Comparison of ENCODE assay signal across 1 cellular context in the genomic region with DNA sequence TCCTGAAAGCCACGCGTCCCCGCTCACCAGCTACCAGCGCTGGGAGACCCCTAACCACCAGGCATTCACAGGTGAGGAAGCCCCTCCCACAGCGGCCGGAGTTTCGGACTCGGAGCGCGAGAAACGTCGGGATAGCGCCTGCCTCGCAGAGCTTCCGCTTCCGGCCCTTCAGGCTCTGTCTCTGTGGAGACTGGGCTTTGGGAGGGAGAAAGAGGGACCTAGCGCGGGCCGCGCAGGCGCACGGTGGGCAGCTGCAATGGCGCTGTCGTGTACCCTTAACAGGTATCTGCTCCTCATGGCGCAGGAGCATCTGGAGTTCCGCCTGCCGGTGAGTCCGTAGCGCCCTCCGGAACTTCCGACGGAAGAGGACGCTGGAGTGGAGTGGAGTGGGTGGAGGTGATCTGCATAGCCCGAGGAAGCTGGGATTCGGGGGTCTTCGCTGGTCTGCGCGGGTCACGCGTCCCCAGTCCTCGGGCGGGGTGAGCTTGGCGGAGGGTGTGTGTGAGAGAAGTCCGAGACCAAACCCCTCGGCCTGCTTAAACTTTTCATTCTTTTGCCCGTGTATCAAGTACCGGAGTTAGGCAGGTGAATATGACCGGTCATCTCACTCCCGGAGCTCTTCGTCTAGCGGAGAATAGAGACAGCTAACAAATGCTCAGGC.
TF ChIP-seq lines count a peak whose summit lies in the region.

TRMT11 (plus strand) TSS at position 246 of the 661 bp plus-strand sequence; CDS start at position 257, 11 bp downstream.

TF ChIP-seq in HepG2, 621 proteins besides CTCF, POLR2A, EP300 and RAD21 (continued from another document and continues in another):
- TF ChIP-seq, protein P1, sequence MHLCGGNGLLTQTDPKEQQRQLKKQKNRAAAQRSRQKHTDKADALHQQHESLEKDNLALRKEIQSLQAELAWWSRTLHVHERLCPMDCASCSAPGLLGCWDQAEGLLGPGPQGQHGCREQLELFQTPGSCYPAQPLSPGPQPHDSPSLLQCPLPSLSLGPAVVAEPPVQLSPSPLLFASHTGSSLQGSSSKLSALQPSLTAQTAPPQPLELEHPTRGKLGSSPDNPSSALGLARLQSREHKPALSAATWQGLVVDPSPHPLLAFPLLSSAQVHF (CRISPR knock-in tag; IDR thresholded peaks at IDR 0.05) = peak; percentile 84; the same call in 1 of the 2 replicates
- no peak for TF ChIP-seq RORA (CRISPR knock-in tag; IDR thresholded peaks at IDR 0.05)
- TF ChIP-seq ZNF296 (CRISPR knock-in tag; conservative IDR thresholded peaks at IDR 0.05) = no peak
- TF ChIP-seq UBTF (CRISPR knock-in tag; IDR thresholded peaks at IDR 0.05) = peak; percentile 92
- TF ChIP-seq ZNF512 (CRISPR knock-in tag; IDR thresholded peaks at IDR 0.05) = no peak
- no peak for TF ChIP-seq SYNCRIP (IDR thresholded peaks at IDR 0.05; ENCODE audit: insufficient read depth, low read depth, low read length)
- TF ChIP-seq CHD4 (IDR thresholded peaks at IDR 0.05; ENCODE audit: borderline replicate concordance, low read length) = no peak; the same call in 1 of the 2 replicates
- TF ChIP-seq EED (CRISPR knock-in tag; IDR thresholded peaks at IDR 0.05) = no peak
- no peak for TF ChIP-seq NR2F1 (CRISPR knock-in tag; IDR thresholded peaks at IDR 0.05)
- no peak for TF ChIP-seq NONO (IDR thresholded peaks at IDR 0.05)
- peak; percentile 95 for TF ChIP-seq NONO (CRISPR knock-in tag; conservative IDR thresholded peaks at IDR 0.05)
- peak; percentile 77; the same call in 1 of the 2 replicates for TF ChIP-seq ZNF343 (CRISPR knock-in tag; IDR thresholded peaks at IDR 0.05)
- no peak for TF ChIP-seq FOXA1 (IDR thresholded peaks at IDR 0.05)
- TF ChIP-seq FOXA1 (CRISPR knock-in tag; IDR thresholded peaks at IDR 0.05) = no peak
- TF ChIP-seq ZNF569 (CRISPR knock-in tag; IDR thresholded peaks at IDR 0.05; ENCODE audit: borderline replicate concordance) = peak; percentile 79; the same call in 1 of the 2 replicates
- TF ChIP-seq, protein P2, sequence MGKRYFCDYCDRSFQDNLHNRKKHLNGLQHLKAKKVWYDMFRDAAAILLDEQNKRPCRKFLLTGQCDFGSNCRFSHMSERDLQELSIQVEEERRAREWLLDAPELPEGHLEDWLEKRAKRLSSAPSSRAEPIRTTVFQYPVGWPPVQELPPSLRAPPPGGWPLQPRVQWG (CRISPR knock-in tag; IDR thresholded peaks at IDR 0.05; ENCODE audit: borderline replicate concordance, low read depth) = no peak
- peak; percentile 87 for TF ChIP-seq ZBTB38 (CRISPR knock-in tag; IDR thresholded peaks at IDR 0.05)
- 0 out of 2 replicates have a peak, but pooled peaks have one; percentile 15 for TF ChIP-seq ZNF484 (CRISPR knock-in tag; IDR thresholded peaks at IDR 0.05; ENCODE audit: borderline replicate concordance, low read depth)
- TF ChIP-seq GTF2F1 (IDR thresholded peaks at IDR 0.05; ENCODE audit: low read length) = no peak
- TF ChIP-seq FOSL2 (CRISPR knock-in tag; IDR thresholded peaks at IDR 0.05) = peak; percentile 44; the same call in 1 of the 2 replicates
- TF ChIP-seq, protein P3, sequence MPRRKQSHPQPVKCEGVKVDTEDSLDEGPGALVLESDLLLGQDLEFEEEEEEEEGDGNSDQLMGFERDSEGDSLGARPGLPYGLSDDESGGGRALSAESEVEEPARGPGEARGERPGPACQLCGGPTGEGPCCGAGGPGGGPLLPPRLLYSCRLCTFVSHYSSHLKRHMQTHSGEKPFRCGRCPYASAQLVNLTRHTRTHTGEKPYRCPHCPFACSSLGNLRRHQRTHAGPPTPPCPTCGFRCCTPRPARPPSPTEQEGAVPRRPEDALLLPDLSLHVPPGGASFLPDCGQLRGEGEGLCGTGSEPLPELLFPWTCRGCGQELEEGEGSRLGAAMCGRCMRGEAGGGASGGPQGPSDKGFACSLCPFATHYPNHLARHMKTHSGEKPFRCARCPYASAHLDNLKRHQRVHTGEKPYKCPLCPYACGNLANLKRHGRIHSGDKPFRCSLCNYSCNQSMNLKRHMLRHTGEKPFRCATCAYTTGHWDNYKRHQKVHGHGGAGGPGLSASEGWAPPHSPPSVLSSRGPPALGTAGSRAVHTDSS (CRISPR knock-in tag; conservative IDR thresholded peaks at IDR 0.05) = no peak
- TF ChIP-seq YEATS4 (CRISPR knock-in tag; IDR thresholded peaks at IDR 0.05; ENCODE audit: borderline replicate concordance) = peak; percentile 90
- TF ChIP-seq SMARCE1 (IDR thresholded peaks at IDR 0.05; ENCODE audit: borderline replicate concordance) = no peak
- TF ChIP-seq CENPT (CRISPR knock-in tag; IDR thresholded peaks at IDR 0.05; ENCODE audit: low read depth) = no peak
- no peak for TF ChIP-seq SCMH1 (CRISPR knock-in tag; IDR thresholded peaks at IDR 0.05; ENCODE audit: borderline replicate concordance)
- TF ChIP-seq ZNF317 (CRISPR knock-in tag; IDR thresholded peaks at IDR 0.05) = peak; percentile 53; the same call in 1 of the 2 replicates
- TF ChIP-seq THAP11 (CRISPR knock-in tag; IDR thresholded peaks at IDR 0.05) = peak; percentile 91
- no peak for TF ChIP-seq ADNP (CRISPR knock-in tag; IDR thresholded peaks at IDR 0.05)
- TF ChIP-seq E2F5 (CRISPR knock-in tag; conservative IDR thresholded peaks at IDR 0.05) = no peak
- peak; percentile 93 for TF ChIP-seq SAP130 (CRISPR knock-in tag; IDR thresholded peaks at IDR 0.05; ENCODE audit: low read depth)
- peak; percentile 95 for TF ChIP-seq ZSCAN21 (CRISPR knock-in tag; IDR thresholded peaks at IDR 0.05; ENCODE audit: borderline replicate concordance)
- TF ChIP-seq AHR (CRISPR knock-in tag; IDR thresholded peaks at IDR 0.05) = peak; percentile 87; the same call in 1 of the 2 replicates
- TF ChIP-seq, protein P4, sequence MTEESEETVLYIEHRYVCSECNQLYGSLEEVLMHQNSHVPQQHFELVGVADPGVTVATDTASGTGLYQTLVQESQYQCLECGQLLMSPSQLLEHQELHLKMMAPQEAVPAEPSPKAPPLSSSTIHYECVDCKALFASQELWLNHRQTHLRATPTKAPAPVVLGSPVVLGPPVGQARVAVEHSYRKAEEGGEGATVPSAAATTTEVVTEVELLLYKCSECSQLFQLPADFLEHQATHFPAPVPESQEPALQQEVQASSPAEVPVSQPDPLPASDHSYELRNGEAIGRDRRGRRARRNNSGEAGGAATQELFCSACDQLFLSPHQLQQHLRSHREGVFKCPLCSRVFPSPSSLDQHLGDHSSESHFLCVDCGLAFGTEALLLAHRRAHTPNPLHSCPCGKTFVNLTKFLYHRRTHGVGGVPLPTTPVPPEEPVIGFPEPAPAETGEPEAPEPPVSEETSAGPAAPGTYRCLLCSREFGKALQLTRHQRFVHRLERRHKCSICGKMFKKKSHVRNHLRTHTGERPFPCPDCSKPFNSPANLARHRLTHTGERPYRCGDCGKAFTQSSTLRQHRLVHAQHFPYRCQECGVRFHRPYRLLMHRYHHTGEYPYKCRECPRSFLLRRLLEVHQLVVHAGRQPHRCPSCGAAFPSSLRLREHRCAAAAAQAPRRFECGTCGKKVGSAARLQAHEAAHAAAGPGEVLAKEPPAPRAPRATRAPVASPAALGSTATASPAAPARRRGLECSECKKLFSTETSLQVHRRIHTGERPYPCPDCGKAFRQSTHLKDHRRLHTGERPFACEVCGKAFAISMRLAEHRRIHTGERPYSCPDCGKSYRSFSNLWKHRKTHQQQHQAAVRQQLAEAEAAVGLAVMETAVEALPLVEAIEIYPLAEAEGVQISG (CRISPR knock-in tag; IDR thresholded peaks at IDR 0.05) = peak; percentile 96
- peak; percentile 61 for TF ChIP-seq ZNF44 (CRISPR knock-in tag; IDR thresholded peaks at IDR 0.05)
- TF ChIP-seq HOXA3 (CRISPR knock-in tag; IDR thresholded peaks at IDR 0.05) = peak; percentile 92
- TF ChIP-seq BRF2 (CRISPR knock-in tag; IDR thresholded peaks at IDR 0.05) = no peak
- peak; percentile 84 for TF ChIP-seq SPEN (CRISPR knock-in tag; IDR thresholded peaks at IDR 0.05; ENCODE audit: low read depth)
- TF ChIP-seq, protein P5, sequence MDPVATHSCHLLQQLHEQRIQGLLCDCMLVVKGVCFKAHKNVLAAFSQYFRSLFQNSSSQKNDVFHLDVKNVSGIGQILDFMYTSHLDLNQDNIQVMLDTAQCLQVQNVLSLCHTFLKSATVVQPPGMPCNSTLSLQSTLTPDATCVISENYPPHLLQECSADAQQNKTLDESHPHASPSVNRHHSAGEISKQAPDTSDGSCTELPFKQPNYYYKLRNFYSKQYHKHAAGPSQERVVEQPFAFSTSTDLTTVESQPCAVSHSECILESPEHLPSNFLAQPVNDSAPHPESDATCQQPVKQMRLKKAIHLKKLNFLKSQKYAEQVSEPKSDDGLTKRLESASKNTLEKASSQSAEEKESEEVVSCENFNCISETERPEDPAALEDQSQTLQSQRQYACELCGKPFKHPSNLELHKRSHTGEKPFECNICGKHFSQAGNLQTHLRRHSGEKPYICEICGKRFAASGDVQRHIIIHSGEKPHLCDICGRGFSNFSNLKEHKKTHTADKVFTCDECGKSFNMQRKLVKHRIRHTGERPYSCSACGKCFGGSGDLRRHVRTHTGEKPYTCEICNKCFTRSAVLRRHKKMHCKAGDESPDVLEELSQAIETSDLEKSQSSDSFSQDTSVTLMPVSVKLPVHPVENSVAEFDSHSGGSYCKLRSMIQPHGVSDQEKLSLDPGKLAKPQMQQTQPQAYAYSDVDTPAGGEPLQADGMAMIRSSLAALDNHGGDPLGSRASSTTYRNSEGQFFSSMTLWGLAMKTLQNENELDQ (CRISPR knock-in tag; IDR thresholded peaks at IDR 0.05; ENCODE audit: borderline replicate concordance) = no peak
- TF ChIP-seq PATZ1 (CRISPR knock-in tag; IDR thresholded peaks at IDR 0.05) = peak; percentile 69
- peak; percentile 16; the same call in 1 of the 2 replicates for TF ChIP-seq SRF (IDR thresholded peaks at IDR 0.05; ENCODE audit: low read depth, low read length)
- TF ChIP-seq, protein P6, sequence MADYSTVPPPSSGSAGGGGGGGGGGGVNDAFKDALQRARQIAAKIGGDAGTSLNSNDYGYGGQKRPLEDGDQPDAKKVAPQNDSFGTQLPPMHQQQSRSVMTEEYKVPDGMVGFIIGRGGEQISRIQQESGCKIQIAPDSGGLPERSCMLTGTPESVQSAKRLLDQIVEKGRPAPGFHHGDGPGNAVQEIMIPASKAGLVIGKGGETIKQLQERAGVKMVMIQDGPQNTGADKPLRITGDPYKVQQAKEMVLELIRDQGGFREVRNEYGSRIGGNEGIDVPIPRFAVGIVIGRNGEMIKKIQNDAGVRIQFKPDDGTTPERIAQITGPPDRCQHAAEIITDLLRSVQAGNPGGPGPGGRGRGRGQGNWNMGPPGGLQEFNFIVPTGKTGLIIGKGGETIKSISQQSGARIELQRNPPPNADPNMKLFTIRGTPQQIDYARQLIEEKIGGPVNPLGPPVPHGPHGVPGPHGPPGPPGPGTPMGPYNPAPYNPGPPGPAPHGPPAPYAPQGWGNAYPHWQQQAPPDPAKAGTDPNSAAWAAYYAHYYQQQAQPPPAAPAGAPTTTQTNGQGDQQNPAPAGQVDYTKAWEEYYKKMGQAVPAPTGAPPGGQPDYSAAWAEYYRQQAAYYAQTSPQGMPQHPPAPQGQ (CRISPR knock-in tag; IDR thresholded peaks at IDR 0.05; ENCODE audit: borderline replicate concordance) = no peak
- TF ChIP-seq ISL2 (CRISPR knock-in tag; IDR thresholded peaks at IDR 0.05) = peak; percentile 37
